In the genomic region with DNA sequence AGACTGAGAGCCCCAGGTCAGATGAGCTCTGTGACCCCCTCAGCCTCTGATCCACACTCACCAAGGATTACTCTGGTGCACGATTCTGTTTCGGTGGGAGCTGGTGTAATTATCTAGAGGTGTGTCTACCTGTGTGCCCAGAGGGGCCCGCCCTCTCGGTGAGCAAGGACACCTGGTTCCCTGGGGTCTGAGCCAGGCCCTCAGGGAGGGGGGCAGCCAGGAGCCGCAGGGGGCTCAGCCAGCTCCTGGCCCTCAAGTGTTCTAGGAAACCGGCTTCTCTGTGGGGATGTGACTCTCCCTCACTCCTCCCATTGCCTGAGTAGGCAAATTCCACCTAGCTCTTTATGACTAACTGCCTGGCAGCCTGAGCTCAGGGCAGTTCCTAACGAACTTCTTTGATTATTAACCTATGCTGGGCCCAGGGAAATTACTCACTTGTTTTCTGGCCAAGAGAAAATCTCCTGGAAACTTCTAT, we compare ENCODE assay signal across 10 cellular contexts. TPM values are rescaled to one million over a fixed set of nuclear protein-coding genes. Genes with fewer than 3 reads are reported as not detected.
DNase-seq lines count a peak whose midpoint lies in the region; ATAC-seq and TF ChIP-seq lines count a peak whose summit lies in the region.
"Had no signal": no experiment of that assay in that cellular context is flagged by ENCODE, and none has a peak within 500 bp of the region (broad histone marks: within the 10 kb centered on the region; RNA-seq: fewer than 3 reads in every experiment).

No MANE protein-coding gene starts in this region.

- H3K4me3 Mint-ChIP-seq in osteocyte (ENCODE audit: unreplicated experiment) (no peak overlapping the region), nephron progenitor cell (no peak overlapping the region)
- H3K4me3 Mint-ChIP-seq: activated B cell treated with CpG ODN at 0.5 μM for 24 hours, brain had no signal

- H3K27me3 Mint-ChIP-seq in osteocyte (ENCODE audit: unreplicated experiment) (no peaks in the 10 kb centered on the region), nephron progenitor cell (ENCODE audit: low read depth, poor library complexity) (peaks cover 5% of the 10 kb centered on the region)
- H3K27me3 Mint-ChIP-seq: brain had no signal

- no peaks in the 10 kb centered on the region for H3K36me3 Mint-ChIP-seq in osteocyte (ENCODE audit: unreplicated experiment)
- H3K36me3 Mint-ChIP-seq in nephron progenitor cell (ENCODE audit: low read depth): peaks cover 34% of the 10 kb centered on the region

- peak overlapping the region in 1 of 2 experiments; percentile 10; a peak in 2 of 4 replicates for H3K4me3 ChIP-seq in HCT116 (replicated peaks in 1 of 2; ENCODE audit: low read depth in 1 of 2, low read length in 2 of 2)

- peak; percentile 50 for DNase-seq in HCT116 (ENCODE audit: low read depth, low spot score)
- peak; percentile 81 for DNase-seq in RPMI7951 (ENCODE audit: low read depth)
- peak; percentile 71 for DNase-seq in fibroblast of peridontal ligament (ENCODE audit: extremely low read depth)
- no peak for DNase-seq in osteocyte (ENCODE audit: extremely low spot score, unreplicated experiment)
- no peak for DNase-seq in ureter (ENCODE audit: low spot score)
- DNase-seq in nephron progenitor cell: no peak
- no peak for DNase-seq in GF-D8 (lab: John Stamatoyannopoulos, UW)
- DNase-seq: activated B cell treated with CpG ODN at 0.5 μM for 24 hours had no signal

- peaks cover 35% of the 10 kb centered on the region for H3K4me1 Mint-ChIP-seq in osteocyte (ENCODE audit: unreplicated experiment)
- peaks cover 33% of the 10 kb centered on the region for H3K4me1 Mint-ChIP-seq in nephron progenitor cell
- H3K4me1 Mint-ChIP-seq: activated B cell treated with CpG ODN at 0.5 μM for 24 hours had no signal

- H3K9me2 ChIP-seq in HCT116 (ENCODE audit: insufficient read depth): no peaks in the 10 kb centered on the region

- BruUV-seq in HCT116 (replicated peaks; lab: Mats Ljungman, UMichigan): no TSS peak

- peaks cover 99% of the 10 kb centered on the region for H3K79me2 ChIP-seq in HCT116 (ENCODE audit: insufficient read depth, low read length)

- TF ChIP-seq CTCF in HCT116 (IDR thresholded peaks at IDR 0.05 in 2 of 3, conservative IDR thresholded peaks at IDR 0.05 in 1 of 3; ENCODE audit: borderline replicate concordance in 1 of 3, insufficient read depth in 1 of 3, low read depth in 2 of 3, low read length in 2 of 3) (no peak), osteocyte (IDR thresholded peaks at IDR 0.05) (no peak), nephron progenitor cell (IDR thresholded peaks at IDR 0.05) (no peak)

- peaks cover 8% of the 10 kb centered on the region; the same call in 1 of the 2 replicates for H4K20me1 ChIP-seq in HCT116 (ENCODE audit: insufficient read depth)

- peak; percentile 91 for ATAC-seq in HCT116
- no peak for ATAC-seq in GM21423 (IDR thresholded peaks at IDR 0.05; ENCODE audit: unreplicated experiment)

- CTCF ChIA-PET in HCT116 (lab: Charles Lee): no interaction called here

- RAD21 ChIA-PET in HCT116 (lab: Charles Lee; ENCODE audit: low non-redundant PET in 1 of 2, low total read pairs in 2 of 2, uncharacterized antibody in 2 of 2, unreplicated experiment in 2 of 2): no interaction called here

- intact Hi-C loops in HCT116 (cut with micrococcal nuclease): no loop called here

- H3K9me3 ChIP-seq in HCT116 (ENCODE audit: control insufficient read depth in 1 of 2, insufficient read depth in 1 of 2, low read depth in 1 of 2, low read length in 2 of 2): no peaks in the 10 kb centered on the region

- H3K27ac Mint-ChIP-seq in osteocyte (ENCODE audit: unreplicated experiment) (peak overlapping the region; percentile 4), nephron progenitor cell (no peak overlapping the region)
- H3K27ac Mint-ChIP-seq: activated B cell treated with CpG ODN at 0.5 μM for 24 hours had no signal

- H3K27ac ChIP-seq in HCT116 (ENCODE audit: low read depth, low read length): peak overlapping the region; percentile 61; the same call in 1 of the 2 replicates

- no peak overlapping the region for H2AFZ ChIP-seq in HCT116 (ENCODE audit: low read depth, low read length, poor library complexity, severe bottlenecking)

- peaks cover 20 to 55% of the 10 kb centered on the region in 2 experiments for H3K4me1 ChIP-seq in HCT116 (ENCODE audit: control insufficient read depth in 1 of 2, insufficient read depth in 2 of 2, low read length in 2 of 2)

- H3K27me3 ChIP-seq in HCT116 (ENCODE audit: insufficient read depth, low read length): no peaks in the 10 kb centered on the region

- TF ChIP-seq POLR2A in HCT116 (IDR thresholded peaks at IDR 0.05; ENCODE audit: borderline replicate concordance, extremely low read depth, insufficient read depth, insufficient read length): no peak

- H3K9ac ChIP-seq in HCT116 (ENCODE audit: low read length): peak overlapping the region; percentile 39; the same call in 1 of the 2 replicates

- POLR2A ChIA-PET in HCT116 (lab: Charles Lee): interaction anchor here (0.8 to 1.3 kb wide), 2 partner anchors 8 to 13 kb away, joined by 3 to 5 read pairs; no protein-coding TSS in a partner anchor

- TF ChIP-seq RAD21 in HCT116 (IDR thresholded peaks at IDR 0.05; ENCODE audit: low read depth): no peak

- H3K9me3 Mint-ChIP-seq in osteocyte (ENCODE audit: unreplicated experiment) (no peaks in the 10 kb centered on the region), nephron progenitor cell (peaks cover 19% of the 10 kb centered on the region)

- H3K4me2 ChIP-seq in HCT116 (ENCODE audit: low read length): peak overlapping the region; percentile 76

- no peaks in the 10 kb centered on the region for H3K36me3 ChIP-seq in HCT116 (ENCODE audit: control insufficient read depth in 1 of 2, insufficient read depth in 2 of 2, low read length in 2 of 2)

TF ChIP-seq in HCT116, 20 proteins besides CTCF, POLR2A, EP300 and RAD21:
- TF ChIP-seq SIN3A (IDR thresholded peaks at IDR 0.05; ENCODE audit: low read depth) (no peak), EZH2 (IDR thresholded peaks at IDR 0.05) (no peak), EZH2phosphoT487 (IDR thresholded peaks at IDR 0.05; ENCODE audit: borderline replicate concordance) (no peak), SP1 (IDR thresholded peaks at IDR 0.05; ENCODE audit: low read depth) (peak; percentile 62; the same call in 1 of the 2 replicates), ZFX (IDR thresholded peaks at IDR 0.05) (no peak), FOSL1 (IDR thresholded peaks at IDR 0.05; ENCODE audit: low read depth) (peak; percentile 54), JUND (IDR thresholded peaks at IDR 0.05) (peak; percentile 52), EGR1 (IDR thresholded peaks at IDR 0.05; ENCODE audit: low read depth) (no peak), POLR2AphosphoS5 (IDR thresholded peaks at IDR 0.05; ENCODE audit: low read depth, low read length) (no peak), CBX3 (IDR thresholded peaks at IDR 0.05; ENCODE audit: low read depth) (no peak)
- TF ChIP-seq, protein P1, sequence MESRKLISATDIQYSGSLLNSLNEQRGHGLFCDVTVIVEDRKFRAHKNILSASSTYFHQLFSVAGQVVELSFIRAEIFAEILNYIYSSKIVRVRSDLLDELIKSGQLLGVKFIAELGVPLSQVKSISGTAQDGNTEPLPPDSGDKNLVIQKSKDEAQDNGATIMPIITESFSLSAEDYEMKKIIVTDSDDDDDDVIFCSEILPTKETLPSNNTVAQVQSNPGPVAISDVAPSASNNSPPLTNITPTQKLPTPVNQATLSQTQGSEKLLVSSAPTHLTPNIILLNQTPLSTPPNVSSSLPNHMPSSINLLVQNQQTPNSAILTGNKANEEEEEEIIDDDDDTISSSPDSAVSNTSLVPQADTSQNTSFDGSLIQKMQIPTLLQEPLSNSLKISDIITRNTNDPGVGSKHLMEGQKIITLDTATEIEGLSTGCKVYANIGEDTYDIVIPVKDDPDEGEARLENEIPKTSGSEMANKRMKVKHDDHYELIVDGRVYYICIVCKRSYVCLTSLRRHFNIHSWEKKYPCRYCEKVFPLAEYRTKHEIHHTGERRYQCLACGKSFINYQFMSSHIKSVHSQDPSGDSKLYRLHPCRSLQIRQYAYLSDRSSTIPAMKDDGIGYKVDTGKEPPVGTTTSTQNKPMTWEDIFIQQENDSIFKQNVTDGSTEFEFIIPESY (IDR thresholded peaks at IDR 0.05; ENCODE audit: extremely low read depth, insufficient replicate concordance, low read length): peak; percentile 1
- TF ChIP-seq, protein P2, sequence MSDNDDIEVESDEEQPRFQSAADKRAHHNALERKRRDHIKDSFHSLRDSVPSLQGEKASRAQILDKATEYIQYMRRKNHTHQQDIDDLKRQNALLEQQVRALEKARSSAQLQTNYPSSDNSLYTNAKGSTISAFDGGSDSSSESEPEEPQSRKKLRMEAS (IDR thresholded peaks at IDR 0.05): no peak

RNA-seq across cellular contexts. Expression of a gene that starts 17.4 kb away (rescaled TPM):
- total RNA-seq in HCT116 (2021; ENCODE audit: unreplicated experiment): 43.8 TPM
- 24.8 and 28.5 TPM in 2 replicates for polyA plus RNA-seq in HCT116 (2012)
- 5.4 and 7.8 TPM in 2 replicates for total RNA-seq in RPMI7951 (2014; rRNA removed; shearing (Covaris generic))
- 40.5 and 43.8 TPM in 2 replicates for total RNA-seq in osteocyte
- 43.2 TPM for total RNA-seq in ureter
- total RNA-seq: activated B cell treated with CpG ODN at 0.5 μM for 24 hours had no signal

Comparison
In these comparisons a context has a peak if more than half of its experiments do, and no peak if none do; other contexts are left out.
1. DNase-seq: peak in HCT116 (single experiment), RPMI7951 (single experiment) and fibroblast of peridontal ligament (single experiment); none in osteocyte (single experiment), ureter (single experiment), nephron progenitor cell (single experiment) and GF-D8 (single experiment).